Comparison of ENCODE assay signal across 1 cellular context in the genomic region with DNA sequence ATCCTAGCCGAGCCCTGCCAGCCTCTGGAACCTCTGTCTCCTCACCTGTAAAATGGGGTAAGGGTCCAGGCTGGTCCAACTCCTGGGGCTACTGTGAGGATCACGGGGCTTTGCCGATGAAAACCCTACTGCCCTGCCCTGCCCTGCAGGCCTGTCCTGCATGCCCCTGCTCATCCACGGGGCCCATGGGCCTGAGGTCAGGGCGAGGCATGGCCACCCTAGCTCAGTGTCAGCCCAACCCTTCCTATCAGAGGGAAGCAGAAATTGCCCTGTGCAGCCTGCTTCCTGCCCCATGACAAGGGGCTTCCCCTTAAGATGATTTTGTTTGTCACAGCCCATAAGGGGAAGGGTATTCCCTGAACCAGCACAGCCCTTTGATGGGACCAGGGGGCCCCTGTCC.
TF ChIP-seq lines count a peak whose summit lies in the region.

No MANE protein-coding gene starts in this region.

TF ChIP-seq in H1, 55 proteins besides CTCF, POLR2A, EP300 and RAD21:
- TF ChIP-seq, protein P1, sequence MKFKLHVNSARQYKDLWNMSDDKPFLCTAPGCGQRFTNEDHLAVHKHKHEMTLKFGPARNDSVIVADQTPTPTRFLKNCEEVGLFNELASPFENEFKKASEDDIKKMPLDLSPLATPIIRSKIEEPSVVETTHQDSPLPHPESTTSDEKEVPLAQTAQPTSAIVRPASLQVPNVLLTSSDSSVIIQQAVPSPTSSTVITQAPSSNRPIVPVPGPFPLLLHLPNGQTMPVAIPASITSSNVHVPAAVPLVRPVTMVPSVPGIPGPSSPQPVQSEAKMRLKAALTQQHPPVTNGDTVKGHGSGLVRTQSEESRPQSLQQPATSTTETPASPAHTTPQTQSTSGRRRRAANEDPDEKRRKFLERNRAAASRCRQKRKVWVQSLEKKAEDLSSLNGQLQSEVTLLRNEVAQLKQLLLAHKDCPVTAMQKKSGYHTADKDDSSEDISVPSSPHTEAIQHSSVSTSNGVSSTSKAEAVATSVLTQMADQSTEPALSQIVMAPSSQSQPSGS (IDR thresholded peaks at IDR 0.05; ENCODE audit: low read length) = no peak
- TF ChIP-seq TBP (IDR thresholded peaks at IDR 0.05; ENCODE audit: low read depth, low read length) = no peak
